12 cellular contexts compared by ENCODE assay signal in genomic region chr1:212754715-212755114, GRCh38. TPM values are rescaled to one million over a fixed set of nuclear protein-coding genes. Genes with fewer than 3 reads are reported as not detected.
A peak's percentile ranks its signal among the peaks of the same experiment; 100 is the strongest.
DNase-seq lines count a peak whose midpoint lies in the region; ATAC-seq and TF ChIP-seq lines count a peak whose summit lies in the region.
"Had no signal": no experiment of that assay in that cellular context is flagged by ENCODE, and none has a peak within 500 bp of the region (broad histone marks: within the 10 kb centered on the region; RNA-seq: fewer than 3 reads in every experiment).

No MANE protein-coding gene starts in this region.

- H3K27me3 ChIP-seq in effector memory CD4-positive, alpha-beta T cell (replicated peaks; ENCODE audit: control insufficient read depth, insufficient read depth, low read length, poor library complexity, severe bottlenecking): no peaks in the 10 kb centered on the region
- H3K27me3 ChIP-seq in brain microvascular endothelial cell (replicated peaks): no peaks in the 10 kb centered on the region
- H3K27me3 ChIP-seq in upper lobe of left lung: no peaks in the 10 kb centered on the region
- H3K27me3 ChIP-seq: breast epithelium, testis had no signal

- H3K27ac Mint-ChIP-seq in naive thymus-derived CD8-positive, alpha-beta T cell: peak overlapping the region; percentile 81 to 91 (median 87)

- H3K27me3 Mint-ChIP-seq in naive thymus-derived CD8-positive, alpha-beta T cell: no peaks in the 10 kb centered on the region

- no peak for TF ChIP-seq POLR2A in upper lobe of left lung (IDR thresholded peaks at IDR 0.05)

- 0 out of 2 replicates have a peak, but pooled peaks have one; percentile 13 for TF ChIP-seq CTCF in LNCaP clone FGC (IDR thresholded peaks at IDR 0.05; ENCODE audit: control insufficient read depth, extremely low read depth, insufficient read depth)
- TF ChIP-seq CTCF in brain microvascular endothelial cell (IDR thresholded peaks at IDR 0.05; ENCODE audit: low read depth, low read length, missing control alignments): no peak
- no peak for TF ChIP-seq CTCF in upper lobe of left lung (IDR thresholded peaks at IDR 0.05)

- TF ChIP-seq EP300 in upper lobe of left lung (IDR thresholded peaks at IDR 0.05): no peak

- H3K36me3 Mint-ChIP-seq in naive thymus-derived CD8-positive, alpha-beta T cell: peaks cover 0 to 5% (median 0%) of the 10 kb centered on the region in 3 donors

- in situ Hi-C loops in brain microvascular endothelial cell (cut with HindIII; ENCODE audit: low pct_ligation_motif_present, low sequenced_read_pairs): no loop called here

- H3K36me3 ChIP-seq in effector memory CD4-positive, alpha-beta T cell (ENCODE audit: control insufficient read depth, insufficient read depth, low read length): no peaks in the 10 kb centered on the region
- H3K36me3 ChIP-seq in brain microvascular endothelial cell (replicated peaks) (no peaks in the 10 kb centered on the region), upper lobe of left lung (peaks cover 0 to 4% (median 0%) of the 10 kb centered on the region in 4 donors)
- H3K36me3 ChIP-seq: breast epithelium had no signal

- no peaks in the 10 kb centered on the region for H3K9me3 ChIP-seq in effector memory CD4-positive, alpha-beta T cell (ENCODE audit: control insufficient read depth, low read length)
- H3K9me3 ChIP-seq in upper lobe of left lung: no peaks in the 10 kb centered on the region
- H3K9me3 ChIP-seq: breast epithelium, testis had no signal

- peaks cover 22% of the 10 kb centered on the region for H3K4me1 ChIP-seq in effector memory CD4-positive, alpha-beta T cell (ENCODE audit: control insufficient read depth, insufficient read depth, low read length, poor library complexity, severe bottlenecking)
- peaks cover 17 to 39% (median 31%) of the 10 kb centered on the region in 4 donors for H3K4me1 ChIP-seq in upper lobe of left lung
- H3K4me1 ChIP-seq: breast epithelium had no signal

- peaks cover 35 to 59% (median 55%) of the 10 kb centered on the region in 4 donors for H3K4me1 Mint-ChIP-seq in naive thymus-derived CD8-positive, alpha-beta T cell

- ATAC-seq in naive thymus-derived CD8-positive, alpha-beta T cell: peak; percentile 33 to 34
- no peak for ATAC-seq in upper lobe of left lung (ENCODE audit: low FRiP score in 2 of 2)

- H3K9me3 Mint-ChIP-seq in naive thymus-derived CD8-positive, alpha-beta T cell: no peaks in the 10 kb centered on the region

- WGBS in upper lobe of left lung, 2 donors: 9 to 50% methylated on average over 1 of the region's 1 CpG

- H3K27ac ChIP-seq in effector memory CD4-positive, alpha-beta T cell (ENCODE audit: insufficient read depth, low read length, poor library complexity, severe bottlenecking): peak overlapping the region; percentile 10
- H3K27ac ChIP-seq in brain microvascular endothelial cell (no peak overlapping the region), upper lobe of left lung (peak overlapping the region in 2 of 4 donors; percentile 20 to 52)
- H3K27ac ChIP-seq: breast epithelium, testis had no signal

- no peak overlapping the region for H3K4me3 ChIP-seq in LNCaP clone FGC (ENCODE audit: low read depth, low read length)
- H3K4me3 ChIP-seq in effector memory CD4-positive, alpha-beta T cell (ENCODE audit: insufficient read depth, low read depth, low read length, poor library complexity, severe bottlenecking): no peak overlapping the region
- no peak overlapping the region for H3K4me3 ChIP-seq in brain microvascular endothelial cell (ENCODE audit: low read depth, low read length)
- H3K4me3 ChIP-seq in upper lobe of left lung: no peak overlapping the region
- H3K4me3 ChIP-seq: breast epithelium, testis had no signal

- peak; percentile 33 for DNase-seq in NCI-H82 (lab: John Stamatoyannopoulos, UW)
- no peak for DNase-seq in NCI-H82 treated with DMSO at 0.1 percent for 48 hours (lab: John Stamatoyannopoulos, UW; ENCODE audit: unreplicated experiment)
- DNase-seq in LNCaP clone FGC (ENCODE audit: low read depth): no peak
- DNase-seq in effector memory CD4-positive, alpha-beta T cell: no peak
- DNase-seq in naive thymus-derived CD8-positive, alpha-beta T cell: peak in 2 of 10 donors; percentile 1 to 5
- no peak for DNase-seq in brain microvascular endothelial cell
- DNase-seq in NCI-H2107 (lab: John Stamatoyannopoulos, UW): no peak
- no peak for DNase-seq in upper lobe of left lung
- DNase-seq: 8988T, DMS153, testis had no signal

- POLR2A ChIA-PET in naive thymus-derived CD8-positive, alpha-beta T cell (lab: Charles Lee): interaction anchor here (0.6 to 1.1 kb wide), 6 partner anchors 36 to 1086 kb away, joined by 4 to 6 read pairs (median 4); partner anchors contain the start of gene FLVCR1

- H3K4me3 Mint-ChIP-seq in naive thymus-derived CD8-positive, alpha-beta T cell: peak overlapping the region; percentile 46 to 86 (median 76)

RNA-seq across cellular contexts. Expression of gene NSL1, which starts 36.9 kb away (rescaled TPM):
- total RNA-seq in naive thymus-derived CD8-positive, alpha-beta T cell: 10 to 100 TPM; 38.1 to 41.0 TPM
- 10 to 100 TPM; 54.8 to 74.2 (median 65.3) TPM for polyA plus RNA-seq in naive thymus-derived CD8-positive, alpha-beta T cell
- 10 to 100 TPM; 26.5 to 44.5 (median 34.1) TPM for total RNA-seq in upper lobe of left lung

RNA-seq across cellular contexts. Expression of gene TATDN3, which starts 37.0 kb away (rescaled TPM):
- 10 to 100 TPM; 17.0 to 21.4 TPM for total RNA-seq in naive thymus-derived CD8-positive, alpha-beta T cell
- 10 to 100 TPM; 15.6 to 20.8 (median 18.0) TPM for polyA plus RNA-seq in naive thymus-derived CD8-positive, alpha-beta T cell
- total RNA-seq in upper lobe of left lung: 10 to 100 TPM in 5 of 6 donors, 1 to 10 TPM in 1; 7.5 to 14.9 (median 11.7) TPM

RNA-seq across cellular contexts. Expression of gene BATF3, which starts 55.1 kb away (rescaled TPM):
- total RNA-seq in naive thymus-derived CD8-positive, alpha-beta T cell: 1 to 10 TPM in 1 of 2 experiments, under 1 TPM in 1; 0.29 to 1.2 TPM
- polyA plus RNA-seq in naive thymus-derived CD8-positive, alpha-beta T cell: under 1 TPM in 2 of 3 donors, not detected in 1; 0.47 to 0.56 TPM
- total RNA-seq in upper lobe of left lung: 10 to 100 TPM in 2 of 6 donors, 1 to 10 TPM in 4; 2.6 to 14.1 (median 9.4) TPM

Comparison
In these comparisons a context has a peak if more than half of its experiments do, and no peak if none do; other contexts are left out.
1. ATAC-seq: peak in naive thymus-derived CD8-positive, alpha-beta T cell (2 of 2); none in upper lobe of left lung (0 of 2).